21 cellular contexts compared by ENCODE assay signal in genomic region chr6:85983032-85983659, GRCh38.
DNase-seq lines count a peak whose midpoint lies in the region; ATAC-seq, FAIRE-seq and TF ChIP-seq lines count a peak whose summit lies in the region.
"Had no signal": no experiment of that assay in that cellular context is flagged by ENCODE, and none has a peak within 500 bp of the region (broad histone marks: within the 10 kb centered on the region; RNA-seq: fewer than 3 reads in every experiment).

No MANE protein-coding gene starts in this region.

- CTCF ChIA-PET in GM12878 (lab: Yijun Ruan, JAX), result no interaction called here

- no peak overlapping the region for H3K9ac ChIP-seq in GM12878 (ENCODE audit: control insufficient read depth, insufficient read depth, low read length)
- H3K9ac ChIP-seq: neural progenitor cell had no signal

- H3K4me3 ChIP-seq in GM12878 (no peak overlapping the region), right lobe of liver (no peak overlapping the region), upper lobe of right lung (no peak overlapping the region)
- H3K4me3 ChIP-seq: coronary artery, neural progenitor cell, tibial artery had no signal

- in situ Hi-C loops in GM12878 (cut with MboI), result no loop called here

- TF ChIP-seq POLR2A in GM12878 (IDR thresholded peaks at IDR 0.05; ENCODE audit: low read depth, low read length) (no peak), right lobe of liver (IDR thresholded peaks at IDR 0.05) (no peak)

- no peak overlapping the region for H2AFZ ChIP-seq in GM12878 (ENCODE audit: control insufficient read depth, low read depth, low read length)
- H2AFZ ChIP-seq: neural progenitor cell had no signal

- H3K4me1 ChIP-seq in GM12878 (ENCODE audit: control insufficient read depth, insufficient read depth, low read length) (no peaks in the 10 kb centered on the region), right lobe of liver (no peaks in the 10 kb centered on the region), upper lobe of right lung (no peaks in the 10 kb centered on the region)
- H3K4me1 ChIP-seq: foreskin keratinocyte, neural progenitor cell, tibial artery had no signal

- 3% methylated on average over 2 of the region's 2 CpGs for whole genome bisulfite sequencing in GM12878 (ENCODE audit: insufficient coverage, insufficient replicate concordance, low lambda C conversion rate, missing lambda C conversion rate)
- WGBS in right lobe of liver (ENCODE audit: insufficient coverage, low coverage, low lambda C conversion rate, missing lambda C conversion rate), result 45% methylated on average over 2 of the region's 2 CpGs

- DNase-seq in GM12878 (ENCODE audit: low read depth, low spot score), result no peak
- no peak for DNase-seq in right lobe of liver
- no peak for DNase-seq in UCSD-AML1 (lab: John Stamatoyannopoulos, UW; ENCODE audit: unreplicated experiment)
- no peak for DNase-seq in upper lobe of right lung
- DNase-seq in head of caudate nucleus, result no peak
- DNase-seq: activated CD4-positive, alpha-beta memory T cell treated with anti-CD3 and anti-CD28 coated beads, Interleukin-2, amount 10 ng/mL, durations not matched to agents 7 days and 5 days; activated T-cell treated with anti-CD3 and anti-CD28 coated beads, Interleukin-2, amount 50 U/mL, for 72 hours; AML-193; brain microvascular endothelial cell; foreskin keratinocyte; left colon; NCI-H1436 treated with DMSO at 0.1 percent for 48 hours; NCI-H226; SW 1271; tibial artery had no signal

- no peak for TF ChIP-seq RAD21 in GM12878 (IDR thresholded peaks at IDR 0.05; ENCODE audit: insufficient read depth, low read depth, low read length)

- RAD21 ChIA-PET in GM12878 (lab: Charles Lee; ENCODE audit: unreplicated experiment), result no interaction called here

- H3K4me2 ChIP-seq in GM12878 (ENCODE audit: control insufficient read depth, insufficient read depth), result no peak overlapping the region
- H3K4me2 ChIP-seq: neural progenitor cell had no signal

- SMC1A ChIA-PET in GM12878 (lab: Charles Lee; ENCODE audit: uncharacterized antibody, unreplicated experiment), result no interaction called here

- peak; percentile 72 for ATAC-seq in GM18873 (IDR thresholded peaks at IDR 0.05; ENCODE audit: low FRiP score, unreplicated experiment)
- peak; percentile 79 for ATAC-seq in GM21390 (IDR thresholded peaks at IDR 0.05; ENCODE audit: unreplicated experiment)
- ATAC-seq in HG02938 (IDR thresholded peaks at IDR 0.05; ENCODE audit: unreplicated experiment), result peak; percentile 79
- ATAC-seq in GM12878, result no peak
- no peak for ATAC-seq in right lobe of liver
- ATAC-seq in upper lobe of right lung, result no peak
- ATAC-seq: activated T-cell treated with anti-CD3 and anti-CD28 coated beads, Interleukin-2, amount 50 U/mL, for 72 hours; foreskin keratinocyte; left colon; stimulated activated memory B cell treated with anti-CD40 and anti-IgM and Interleukin-4, amounts not matched to agents 10 μg/mL and 1 μg/mL and 100 μg/mL, for 72 hours had no signal

- no peak for FAIRE-seq in GM12878 (lab: Jason Lieb, UNC)

- H3K27ac ChIP-seq in GM12878 (ENCODE audit: control insufficient read depth, insufficient read depth), result no peak overlapping the region
- no peak overlapping the region for H3K27ac ChIP-seq in right lobe of liver
- H3K27ac ChIP-seq in upper lobe of right lung, result no peak overlapping the region
- H3K27ac ChIP-seq: brain microvascular endothelial cell, coronary artery, foreskin keratinocyte, neural progenitor cell, tibial artery had no signal

- POLR2A ChIA-PET in GM12878 (lab: Charles Lee), result no interaction called here

- no TSS peak for BruUV-seq in GM12878 (replicated peaks; lab: Mats Ljungman, UMichigan)

- H3K9me3 ChIP-seq in GM12878 (replicated peaks; ENCODE audit: control insufficient read depth, insufficient read depth, low read length) (no peaks in the 10 kb centered on the region; the same call in 2 of the 3 replicates), right lobe of liver (peaks cover 0 to 8% (median 0%) of the 10 kb centered on the region in 4 donors), upper lobe of right lung (peaks cover 9% of the 10 kb centered on the region)

- H3K79me2 ChIP-seq in GM12878 (ENCODE audit: control insufficient read depth, insufficient read depth, low read length), result no peaks in the 10 kb centered on the region

- no peaks in the 10 kb centered on the region for H4K20me1 ChIP-seq in GM12878 (ENCODE audit: control insufficient read depth, insufficient read depth)

- TF ChIP-seq EP300 in GM12878 (IDR thresholded peaks at IDR 0.05; ENCODE audit: borderline replicate concordance in 1 of 2, control insufficient read depth in 1 of 2, low read depth in 2 of 2, low read length in 2 of 2), result no peak

- intact Hi-C loops in GM12878 (cut with micrococcal nuclease; ENCODE audit: unreplicated experiment) (no loop called here), right lobe of liver (cut with DNase I) (no loop called here), upper lobe of right lung (cut with DNase I) (no loop called here), head of caudate nucleus (cut with DNase I) (no loop called here)

- H3K36me3 ChIP-seq in GM12878 (ENCODE audit: control insufficient read depth in 2 of 2, insufficient read depth in 2 of 2, low read length in 1 of 2) (no peaks in the 10 kb centered on the region), right lobe of liver (no peaks in the 10 kb centered on the region), upper lobe of right lung (no peaks in the 10 kb centered on the region)
- H3K36me3 ChIP-seq: brain microvascular endothelial cell, neural progenitor cell, tibial artery had no signal

- no peak for TF ChIP-seq CTCF in GM12878 (IDR thresholded peaks at IDR 0.05 in 2 of 3, conservative IDR thresholded peaks at IDR 0.05 in 1 of 3; ENCODE audit: control insufficient read depth in 2 of 3, extremely low read depth in 1 of 3, insufficient read depth in 1 of 3, low read depth in 3 of 3, low read length in 3 of 3)
- TF ChIP-seq CTCF in right lobe of liver (IDR thresholded peaks at IDR 0.05), result no peak
- no peak for TF ChIP-seq CTCF in upper lobe of right lung (IDR thresholded peaks at IDR 0.05)

- H3K27me3 ChIP-seq in GM12878 (replicated peaks in 1 of 2; ENCODE audit: control insufficient read depth in 2 of 2, insufficient read depth in 2 of 2, low read length in 1 of 2) (no peaks in the 10 kb centered on the region), right lobe of liver (no peaks in the 10 kb centered on the region), upper lobe of right lung (no peaks in the 10 kb centered on the region)
- H3K27me3 ChIP-seq: brain microvascular endothelial cell, foreskin keratinocyte, neural progenitor cell, tibial artery had no signal

TF ChIP-seq in GM12878, 131 proteins besides CTCF, POLR2A, EP300 and RAD21:
- TF ChIP-seq ASH2L (IDR thresholded peaks at IDR 0.05; ENCODE audit: borderline replicate concordance, low read depth) (no peak), SPI1 (IDR thresholded peaks at IDR 0.05; ENCODE audit: borderline replicate concordance, insufficient read depth, low read depth, low read length) (peak; percentile 21; the same call in 1 of the 2 replicates)

Comparison
In these comparisons a context has a peak if more than half of its experiments do, and no peak if none do; other contexts are left out.
1. ATAC-seq: peak in GM18873 (single experiment), GM21390 (single experiment) and HG02938 (single experiment); none in GM12878 (single experiment), right lobe of liver (0 of 4) and upper lobe of right lung (single experiment).